Comparison of ENCODE assay signal across 8 cellular contexts in the genomic region with DNA sequence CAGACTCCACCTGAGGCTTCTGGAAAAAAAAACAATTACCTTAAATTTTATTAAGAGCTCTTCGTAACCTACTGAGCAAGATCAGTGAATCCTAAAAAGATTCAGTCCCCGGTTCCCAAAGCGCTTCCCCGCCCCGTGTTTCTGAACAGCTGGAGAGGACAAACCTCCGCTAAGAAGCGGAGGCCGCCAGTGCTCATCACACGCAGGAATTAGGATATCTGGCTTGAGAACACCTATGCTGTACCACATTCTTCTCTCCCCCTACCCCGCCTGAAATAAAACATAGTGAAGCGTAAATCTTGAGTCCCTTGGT. TPM values are rescaled to one million over a fixed set of nuclear protein-coding genes. Genes with fewer than 3 reads are reported as not detected.
DNase-seq lines count a peak whose midpoint lies in the region; ATAC-seq and TF ChIP-seq lines count a peak whose summit lies in the region.

No MANE protein-coding gene starts in this region.

- no CpG with 5 or more reads among the region's 11 CpGs for WGBS in H9 (ENCODE audit: extremely low coverage, insufficient read length, low lambda C conversion rate)

- H4K8ac ChIP-seq in H9 (replicated peaks; ENCODE audit: insufficient read length, low read depth, low read length), result no peak overlapping the region

- H2BK120ac ChIP-seq in H9 (ENCODE audit: low read depth, low read length, poor library complexity, severe bottlenecking), result no peak overlapping the region

- no peaks in the 10 kb centered on the region for H3K36me3 ChIP-seq in iPS-18a (ENCODE audit: control insufficient read depth, low read depth, low read length)

- no peak overlapping the region for H2AFZ ChIP-seq in H9 (ENCODE audit: low read length)

- H4K91ac ChIP-seq in H9 (ENCODE audit: insufficient read length, low read depth, low read length), result no peak overlapping the region

- H3K27me3 ChIP-seq in H9 (ENCODE audit: insufficient read depth, low read length), result no peaks in the 10 kb centered on the region
- no peaks in the 10 kb centered on the region for H3K27me3 ChIP-seq in iPS-18a (ENCODE audit: control insufficient read depth, insufficient read depth, low read length)

- H3K56ac ChIP-seq in H9 (ENCODE audit: insufficient read length, low read depth, low read length), result no peak overlapping the region

- H3K4me1 ChIP-seq in H9 (ENCODE audit: insufficient read depth, low read length) (no peaks in the 10 kb centered on the region; the same call in 1 of the 2 replicates), iPS-18a (ENCODE audit: control insufficient read depth, low read depth, low read length) (peaks cover 14% of the 10 kb centered on the region)

- H3K9ac ChIP-seq in H9 (ENCODE audit: extremely low read depth, insufficient read length, low read length) (peak overlapping the region; percentile 44), iPS-18a (ENCODE audit: low read length) (peak overlapping the region; percentile 76)

- H2AK5ac ChIP-seq in H9 (ENCODE audit: insufficient read length, low read length), result no peak overlapping the region

- peaks cover 19 to 28% of the 10 kb centered on the region in 2 experiments for H3K4me1 Mint-ChIP-seq in H9
- H3K4me1 Mint-ChIP-seq in stimulated activated naive CD8-positive, alpha-beta T cell treated with anti-CD3 and anti-CD28 coated beads, Interleukin-15, amount 100 ng/mL, for 72 hours, result peaks cover 24% of the 10 kb centered on the region

- H2BK20ac ChIP-seq in H9 (ENCODE audit: low read depth, low read length, poor library complexity, severe bottlenecking), result no peak overlapping the region

- H3K27ac Mint-ChIP-seq in H9, result peak overlapping the region; percentile 60 to 96 (median 94); a peak in 6 of 7 replicates
- H3K27ac Mint-ChIP-seq in activated naive CD4-positive, alpha-beta T cell treated with anti-CD3 and anti-CD28 coated beads, Interleukin-2, amount 50 U/mL, for 72 hours, result peak overlapping the region; percentile 94 to 98
- H3K27ac Mint-ChIP-seq in stimulated activated naive CD8-positive, alpha-beta T cell treated with anti-CD3 and anti-CD28 coated beads, Interleukin-15, amount 100 ng/mL, for 72 hours, result peak overlapping the region; percentile 89 to 90

- ATAC-seq in activated naive CD4-positive, alpha-beta T cell treated with anti-CD3 and anti-CD28 coated beads, Interleukin-2, amount 50 U/mL, for 72 hours, result no peak
- ATAC-seq in stimulated activated naive CD8-positive, alpha-beta T cell treated with anti-CD3 and anti-CD28 coated beads, Interleukin-15, amount 100 ng/mL, for 72 hours, result no peak

- H3K23ac ChIP-seq in H9 (ENCODE audit: insufficient read length, low read depth, low read length), result no peak overlapping the region

- H3K4me2 ChIP-seq in H9 (ENCODE audit: insufficient read depth, insufficient read length, low read length), result peak overlapping the region; percentile 67

- H3K23me2 ChIP-seq in H9 (ENCODE audit: insufficient read length, low read depth, low read length, poor library complexity, severe bottlenecking), result peaks cover 6% of the 10 kb centered on the region

- DNase-seq in ACHN, result peak; percentile 41
- no peak for DNase-seq in H9
- DNase-seq in activated naive CD4-positive, alpha-beta T cell treated with anti-CD3 and anti-CD28 coated beads, Interleukin-2, amount 50 U/mL, for 72 hours (ENCODE audit: low spot score in 2 of 2), result no peak
- DNase-seq in stimulated activated naive CD8-positive, alpha-beta T cell treated with anti-CD3 and anti-CD28 coated beads, Interleukin-15, amount 100 ng/mL, for 72 hours, result no peak
- no peak for DNase-seq in HK-2 (ENCODE audit: unreplicated experiment)
- no peak for DNase-seq in activated CD8-positive, alpha-beta memory T cell treated with anti-CD3 and anti-CD28 coated beads, Interleukin-2, amount 50 U/mL, for 48 hours
- DNase-seq in mucosa of gallbladder (ENCODE audit: low spot score), result no peak

- H3K36me3 Mint-ChIP-seq in H9 (ENCODE audit: insufficient read depth in 1 of 3, low read depth in 3 of 3), result peaks cover 11 to 16% (median 12%) of the 10 kb centered on the region in 3 experiments; a peak in 6 of 7 replicates
- peaks cover 18 to 20% of the 10 kb centered on the region in 2 donors for H3K36me3 Mint-ChIP-seq in activated naive CD4-positive, alpha-beta T cell treated with anti-CD3 and anti-CD28 coated beads, Interleukin-2, amount 50 U/mL, for 72 hours

- H3K27me3 Mint-ChIP-seq in H9 (ENCODE audit: low read depth), result no peaks in the 10 kb centered on the region
- H3K27me3 Mint-ChIP-seq in stimulated activated naive CD8-positive, alpha-beta T cell treated with anti-CD3 and anti-CD28 coated beads, Interleukin-15, amount 100 ng/mL, for 72 hours, result no peaks in the 10 kb centered on the region

- no peaks in the 10 kb centered on the region for H3K79me1 ChIP-seq in H9 (ENCODE audit: insufficient read depth, low read depth, low read length, poor library complexity, severe bottlenecking)

- no peak for TF ChIP-seq CTCF in H9 (conservative IDR thresholded peaks at IDR 0.05)

- in situ Hi-C loops in ACHN (cut with HindIII; ENCODE audit: low pct_ligation_motif_present, low pct_unique_long_range_greater_than_20kb, low sequenced_read_pairs), result no loop called here

- H4K5ac ChIP-seq in H9 (ENCODE audit: insufficient read length, low read depth, low read length), result no peak overlapping the region

- H3K9me3 ChIP-seq in H9 (ENCODE audit: control insufficient read depth, low read depth, low read length) (no peaks in the 10 kb centered on the region), iPS-18a (ENCODE audit: control insufficient read depth, low read depth, low read length) (no peaks in the 10 kb centered on the region)

- peak overlapping the region; percentile 93 for H3K4me3 ChIP-seq in iPS-18a (ENCODE audit: low read length)

- no peak overlapping the region for H3K18ac ChIP-seq in H9 (ENCODE audit: insufficient read length, low read depth, low read length)

- H3T11ph ChIP-seq in H9 (ENCODE audit: low read length), result no peak overlapping the region

- no peak overlapping the region for H3K4ac ChIP-seq in H9 (ENCODE audit: low read depth, low read length)

- peaks cover 12% of the 10 kb centered on the region; the same call in 1 of the 2 replicates for H3K79me2 ChIP-seq in H9 (ENCODE audit: insufficient read depth, low read length)

- H4K20me1 ChIP-seq in H9 (ENCODE audit: control insufficient read depth, insufficient read depth, insufficient read length), result no peaks in the 10 kb centered on the region

- H3K27ac ChIP-seq in H9 (ENCODE audit: insufficient read length, low read depth, low read length) (peak overlapping the region; percentile 18), iPS-18a (ENCODE audit: low read length) (no peak overlapping the region)

- no peak overlapping the region for H2BK15ac ChIP-seq in H9 (ENCODE audit: low read depth, low read length)

- no peaks in the 10 kb centered on the region for H3K9me3 Mint-ChIP-seq in H9
- no peaks in the 10 kb centered on the region for H3K9me3 Mint-ChIP-seq in activated naive CD4-positive, alpha-beta T cell treated with anti-CD3 and anti-CD28 coated beads, Interleukin-2, amount 50 U/mL, for 72 hours
- H3K9me3 Mint-ChIP-seq in stimulated activated naive CD8-positive, alpha-beta T cell treated with anti-CD3 and anti-CD28 coated beads, Interleukin-15, amount 100 ng/mL, for 72 hours, result no peaks in the 10 kb centered on the region

- H2BK12ac ChIP-seq in H9 (ENCODE audit: insufficient read length, low read depth, low read length), result no peak overlapping the region

- peak overlapping the region; percentile 98 for H3K4me3 Mint-ChIP-seq in H9
- peak overlapping the region; percentile 96 to 98 for H3K4me3 Mint-ChIP-seq in stimulated activated naive CD8-positive, alpha-beta T cell treated with anti-CD3 and anti-CD28 coated beads, Interleukin-15, amount 100 ng/mL, for 72 hours

- no peak overlapping the region for H2BK5ac ChIP-seq in H9 (ENCODE audit: insufficient read length, low read length)

- no peak overlapping the region; the same call in 1 of the 2 replicates for H3K14ac ChIP-seq in H9 (ENCODE audit: insufficient read depth, low read length)

RNA-seq across cellular contexts. Expression of gene WDR20, which starts 0.8 kb away (rescaled TPM):
- total RNA-seq in H9 (2021) (31.6 and 35.2 TPM in 2 replicates), mucosa of gallbladder (33.7 TPM)
- 10 to 100 TPM; 30.1 to 34.2 TPM for total RNA-seq in activated naive CD4-positive, alpha-beta T cell treated with anti-CD3 and anti-CD28 coated beads, Interleukin-2, amount 50 U/mL, for 72 hours

RNA-seq across cellular contexts. Expression of gene HSP90AA1, which starts 52.0 kb away (rescaled TPM):
- total RNA-seq in H9 (2021) (953 and 955 TPM in 2 replicates), mucosa of gallbladder (818 TPM)
- total RNA-seq in activated naive CD4-positive, alpha-beta T cell treated with anti-CD3 and anti-CD28 coated beads, Interleukin-2, amount 50 U/mL, for 72 hours, result 1,000 to 10,000 TPM in 1 of 2 donors, 100 to 1,000 TPM in 1; 992 to 1,009 TPM
